1 cellular context compared by ENCODE assay signal in the genomic region with DNA sequence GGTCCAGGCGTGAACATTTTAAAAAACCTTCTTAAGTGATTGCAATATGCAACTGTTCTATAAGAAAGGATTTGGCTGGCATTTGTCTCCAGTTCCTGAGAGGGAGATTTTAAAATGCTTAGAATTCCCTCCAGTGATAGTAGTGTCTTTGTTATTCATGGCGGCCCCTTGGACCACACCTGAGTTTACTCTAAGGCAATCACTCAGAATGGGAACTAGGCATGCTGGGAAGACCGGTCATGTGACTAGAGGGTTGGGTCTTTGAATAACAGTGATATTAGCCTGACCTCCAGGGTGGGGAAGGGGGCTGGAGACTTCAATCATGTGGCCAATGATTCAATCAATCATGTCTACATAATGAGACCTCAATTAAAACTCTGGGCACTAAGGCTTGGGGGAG.
TF ChIP-seq lines count a peak whose summit lies in the region.

No MANE protein-coding gene starts in this region.

TF ChIP-seq in WTC11, 78 proteins besides CTCF, POLR2A, EP300 and RAD21 (continued from another document):
- TF ChIP-seq, protein P1, sequence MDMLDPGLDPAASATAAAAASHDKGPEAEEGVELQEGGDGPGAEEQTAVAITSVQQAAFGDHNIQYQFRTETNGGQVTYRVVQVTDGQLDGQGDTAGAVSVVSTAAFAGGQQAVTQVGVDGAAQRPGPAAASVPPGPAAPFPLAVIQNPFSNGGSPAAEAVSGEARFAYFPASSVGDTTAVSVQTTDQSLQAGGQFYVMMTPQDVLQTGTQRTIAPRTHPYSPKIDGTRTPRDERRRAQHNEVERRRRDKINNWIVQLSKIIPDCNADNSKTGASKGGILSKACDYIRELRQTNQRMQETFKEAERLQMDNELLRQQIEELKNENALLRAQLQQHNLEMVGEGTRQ (CRISPR knock-in tag; IDR thresholded peaks at IDR 0.05) = peak; percentile 87
- no peak for TF ChIP-seq ZBTB21 (CRISPR knock-in tag; IDR thresholded peaks at IDR 0.05; ENCODE audit: borderline replicate concordance)
- TF ChIP-seq FOXK1 (CRISPR knock-in tag; IDR thresholded peaks at IDR 0.05) = no peak
- TF ChIP-seq, protein P2, sequence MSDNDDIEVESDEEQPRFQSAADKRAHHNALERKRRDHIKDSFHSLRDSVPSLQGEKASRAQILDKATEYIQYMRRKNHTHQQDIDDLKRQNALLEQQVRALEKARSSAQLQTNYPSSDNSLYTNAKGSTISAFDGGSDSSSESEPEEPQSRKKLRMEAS (CRISPR knock-in tag; IDR thresholded peaks at IDR 0.05) = no peak
- TF ChIP-seq, protein P3, sequence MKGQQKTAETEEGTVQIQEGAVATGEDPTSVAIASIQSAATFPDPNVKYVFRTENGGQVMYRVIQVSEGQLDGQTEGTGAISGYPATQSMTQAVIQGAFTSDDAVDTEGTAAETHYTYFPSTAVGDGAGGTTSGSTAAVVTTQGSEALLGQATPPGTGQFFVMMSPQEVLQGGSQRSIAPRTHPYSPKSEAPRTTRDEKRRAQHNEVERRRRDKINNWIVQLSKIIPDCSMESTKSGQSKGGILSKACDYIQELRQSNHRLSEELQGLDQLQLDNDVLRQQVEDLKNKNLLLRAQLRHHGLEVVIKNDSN (CRISPR knock-in tag; IDR thresholded peaks at IDR 0.05) = peak; percentile 88
- TF ChIP-seq FOXP1 (CRISPR knock-in tag; IDR thresholded peaks at IDR 0.05; ENCODE audit: borderline replicate concordance) = no peak
